ENCODE assay signal across 27 cellular contexts in genomic region chr17:67285360-67285759, GRCh38.
"Had no signal": no experiment of that assay in that cellular context is flagged by ENCODE, and none has a peak within 500 bp of the region (broad histone marks: within the 10 kb centered on the region; RNA-seq: fewer than 3 reads in every experiment).

No MANE protein-coding gene starts in this region.

- H3K4me3 Mint-ChIP-seq: activated naive CD4-positive, alpha-beta T cell treated with anti-CD3 and anti-CD28 coated beads, Interleukin-2, amount 10 ng/mL, durations not matched to agents 7 days and 5 days; activated naive CD8-positive, alpha-beta T cell treated with anti-CD3 and anti-CD28 coated beads, Interleukin-2, amount 10 ng/mL, durations not matched to agents 7 days and 5 days; brain; immature natural killer cell; natural killer cell; neural progenitor cell; T-cell had no signal

- H3K27me3 ChIP-seq: ascending aorta, heart left ventricle, neural progenitor cell, right atrium auricular region, spleen, testis, transverse colon had no signal

- ATAC-seq: esophagus mucosa, heart left ventricle, natural killer cell, T-cell had no signal

- H3K4me1 ChIP-seq: neural progenitor cell had no signal

- H3K27ac ChIP-seq: ascending aorta, coronary artery, heart left ventricle, neural progenitor cell, right atrium auricular region, spleen, testis, transverse colon had no signal

- DNase-seq: activated CD4-positive, alpha-beta T cell treated with anti-CD3 and anti-CD28 coated beads for 4 hours; activated CD4-positive, alpha-beta T cell treated with anti-CD3 and anti-CD28 coated beads, Interleukin-2, amount 50 U/mL, for 48 hours; activated CD8-positive, alpha-beta memory T cell treated with anti-CD3 and anti-CD28 coated beads for 24 hours; activated gamma-delta T cell; activated naive CD4-positive, alpha-beta T cell treated with anti-CD3 and anti-CD28 coated beads, Interleukin-2, amount 10 ng/mL, durations not matched to agents 7 days and 5 days; activated naive CD8-positive, alpha-beta T cell treated with anti-CD3 and anti-CD28 coated beads, Interleukin-2, amount 10 ng/mL, durations not matched to agents 7 days and 5 days; foreskin fibroblast; heart left ventricle; hypothalamus; immature natural killer cell; mesenchymal stem cell; natural killer cell; spleen; stimulated activated CD4-positive, alpha-beta T cell treated with anti-CD3 and anti-CD28 coated beads, Interleukin-2, amount 100 ng/mL, for 48 hours; stimulated activated naive CD4-positive, alpha-beta T cell treated with Interleukin-2 at 50 U/mL for 16 hours; T-cell; testis; transverse colon had no signal

- H3K4me1 Mint-ChIP-seq: activated naive CD4-positive, alpha-beta T cell treated with anti-CD3 and anti-CD28 coated beads, Interleukin-2, amount 10 ng/mL, durations not matched to agents 7 days and 5 days; activated naive CD8-positive, alpha-beta T cell treated with anti-CD3 and anti-CD28 coated beads, Interleukin-2, amount 10 ng/mL, durations not matched to agents 7 days and 5 days; neural progenitor cell; T-cell had no signal

- H2AFZ ChIP-seq: neural progenitor cell had no signal

- H3K36me3 ChIP-seq: ascending aorta, heart left ventricle, neural progenitor cell, right atrium auricular region, spleen, transverse colon had no signal

- H3K4me2 ChIP-seq: neural progenitor cell had no signal

- H3K9me3 ChIP-seq: ascending aorta, right atrium auricular region, spleen, testis, transverse colon had no signal

- H3K9me3 Mint-ChIP-seq: activated naive CD4-positive, alpha-beta T cell treated with anti-CD3 and anti-CD28 coated beads, Interleukin-2, amount 10 ng/mL, durations not matched to agents 7 days and 5 days; activated naive CD8-positive, alpha-beta T cell treated with anti-CD3 and anti-CD28 coated beads, Interleukin-2, amount 10 ng/mL, durations not matched to agents 7 days and 5 days; brain; immature natural killer cell; natural killer cell; neural progenitor cell; T-cell had no signal

- H3K27ac Mint-ChIP-seq: activated naive CD4-positive, alpha-beta T cell treated with anti-CD3 and anti-CD28 coated beads, Interleukin-2, amount 10 ng/mL, durations not matched to agents 7 days and 5 days; activated naive CD8-positive, alpha-beta T cell treated with anti-CD3 and anti-CD28 coated beads, Interleukin-2, amount 10 ng/mL, durations not matched to agents 7 days and 5 days; brain; immature natural killer cell; natural killer cell; neural progenitor cell; T-cell had no signal

- FAIRE-seq: endothelial cell of umbilical vein, kidney, urothelium cell line had no signal

- H3K27me3 Mint-ChIP-seq: T-cell had no signal

- H3K4me3 ChIP-seq: ascending aorta, coronary artery, heart left ventricle, neural progenitor cell, right atrium auricular region, spleen, testis, transverse colon had no signal

- H3K9ac ChIP-seq: neural progenitor cell had no signal

- H3K36me3 Mint-ChIP-seq: activated naive CD4-positive, alpha-beta T cell treated with anti-CD3 and anti-CD28 coated beads, Interleukin-2, amount 10 ng/mL, durations not matched to agents 7 days and 5 days; activated naive CD8-positive, alpha-beta T cell treated with anti-CD3 and anti-CD28 coated beads, Interleukin-2, amount 10 ng/mL, durations not matched to agents 7 days and 5 days; brain; immature natural killer cell; natural killer cell; neural progenitor cell; T-cell had no signal
